16 cellular contexts compared by ENCODE assay signal in genomic region chr6:139644821-139645220, GRCh38.
A peak's percentile ranks its signal among the peaks of the same experiment; 100 is the strongest.
DNase-seq lines count a peak whose midpoint lies in the region; ATAC-seq and TF ChIP-seq lines count a peak whose summit lies in the region.
"Had no signal": no experiment of that assay in that cellular context is flagged by ENCODE, and none has a peak within 500 bp of the region (broad histone marks: within the 10 kb centered on the region; RNA-seq: fewer than 3 reads in every experiment).

No MANE protein-coding gene starts in this region.

- H3K27ac Mint-ChIP-seq in neural crest cell (ENCODE audit: unreplicated experiment): peak overlapping the region; percentile 58
- H3K27ac Mint-ChIP-seq: IgD-negative memory B cell; stimulated activated effector memory CD8-positive, alpha-beta T cell treated with anti-CD3 and anti-CD28 coated beads, Interleukin-12 subunit alpha, Interleukin-12 subunit beta, amount 100 ng/mL, for 72 hours had no signal

- TF ChIP-seq CTCF in BJ (IDR thresholded peaks at IDR 0.05; ENCODE audit: insufficient read depth, low read depth, low read length): no peak
- no peak for TF ChIP-seq CTCF in astrocyte of the cerebellum (IDR thresholded peaks at IDR 0.05; ENCODE audit: low read depth, low read length, missing control alignments)
- TF ChIP-seq CTCF in foreskin fibroblast (IDR thresholded peaks at IDR 0.05; ENCODE audit: low read depth, low read length): no peak
- TF ChIP-seq CTCF in neural crest cell (conservative IDR thresholded peaks at IDR 0.05): no peak

- H3K27me3 Mint-ChIP-seq in neural crest cell (ENCODE audit: low read depth): no peaks in the 10 kb centered on the region

- in situ Hi-C loops in astrocyte of the cerebellum (cut with HindIII; ENCODE audit: low sequenced_read_pairs): no loop called here

- H3K36me3 ChIP-seq in BJ (ENCODE audit: control insufficient read depth, insufficient read depth, low read length): no peaks in the 10 kb centered on the region
- H3K36me3 ChIP-seq: esophagus squamous epithelium, Peyer's patch, WERI-Rb-1 had no signal

- no peak for ATAC-seq in GM18519 (IDR thresholded peaks at IDR 0.05; ENCODE audit: low FRiP score, unreplicated experiment)
- ATAC-seq: stimulated activated effector memory CD8-positive, alpha-beta T cell treated with anti-CD3 and anti-CD28 coated beads, Interleukin-12 subunit alpha, Interleukin-12 subunit beta, amount 100 ng/mL, for 72 hours had no signal

- peaks cover 34% of the 10 kb centered on the region for H3K4me1 Mint-ChIP-seq in neural crest cell

- DNase-seq in BJ (ENCODE audit: low read depth): peak; percentile 8
- DNase-seq in astrocyte of the cerebellum (ENCODE audit: low read depth): peak; percentile 39
- DNase-seq in foreskin fibroblast: peak; percentile 16 to 52
- no peak for DNase-seq in neural crest cell (ENCODE audit: low read depth, low spot score)
- no peak for DNase-seq in putamen (ENCODE audit: low spot score)
- no peak for DNase-seq in cortex of kidney (lab: John Stamatoyannopoulos, UW)
- no peak for DNase-seq in NCI-H1417 (lab: John Stamatoyannopoulos, UW)
- DNase-seq: ACHN, dorsolateral prefrontal cortex, esophagus squamous epithelium, NCI-H774, Peyer's patch, WERI-Rb-1 had no signal

- H3K9me3 Mint-ChIP-seq in neural crest cell: peaks cover 7% of the 10 kb centered on the region

- H3K4me3 ChIP-seq in BJ (ENCODE audit: low read depth, low read length) (no peak overlapping the region), astrocyte of the cerebellum (ENCODE audit: low read depth, low read length) (no peak overlapping the region), foreskin fibroblast (ENCODE audit: low read depth in 1 of 2, low read length in 2 of 2) (no peak overlapping the region)
- H3K4me3 ChIP-seq: dorsolateral prefrontal cortex, esophagus squamous epithelium, Peyer's patch had no signal

- H3K27me3 ChIP-seq in BJ (ENCODE audit: control insufficient read depth, insufficient read depth, low read length): no peaks in the 10 kb centered on the region
- H3K27me3 ChIP-seq: dorsolateral prefrontal cortex, esophagus squamous epithelium, Peyer's patch had no signal

- POLR2A ChIA-PET in BJ (lab: Charles Lee): no interaction called here

- CTCF ChIA-PET in BJ (lab: Yijun Ruan, JAX): interaction anchor here (1.1 to 1.2 kb wide), 2 partner anchors 20 to 36 kb away, joined by 3 read pairs; no protein-coding TSS in a partner anchor

- H3K36me3 Mint-ChIP-seq in neural crest cell (ENCODE audit: low read depth): peaks cover 4% of the 10 kb centered on the region
- H3K36me3 Mint-ChIP-seq: stimulated activated effector memory CD8-positive, alpha-beta T cell treated with anti-CD3 and anti-CD28 coated beads, Interleukin-12 subunit alpha, Interleukin-12 subunit beta, amount 100 ng/mL, for 72 hours had no signal

- H3K4me3 Mint-ChIP-seq in neural crest cell: no peak overlapping the region
- H3K4me3 Mint-ChIP-seq: IgD-negative memory B cell; stimulated activated effector memory CD8-positive, alpha-beta T cell treated with anti-CD3 and anti-CD28 coated beads, Interleukin-12 subunit alpha, Interleukin-12 subunit beta, amount 100 ng/mL, for 72 hours had no signal

Comparison
In these comparisons a context has a peak if more than half of its experiments do, and no peak if none do; other contexts are left out.
1. DNase-seq: peak in BJ (single experiment), astrocyte of the cerebellum (single experiment) and foreskin fibroblast (2 of 2); none in neural crest cell (single experiment), putamen (single experiment), cortex of kidney (single experiment) and NCI-H1417 (0 of 3).